ENCODE assay signal across 13 cellular contexts in genomic region chr7:142856565-142857245, GRCh38. TPM values are rescaled to one million over a fixed set of nuclear protein-coding genes. Genes with fewer than 3 reads are reported as not detected.
DNase-seq lines count a peak whose midpoint lies in the region; ATAC-seq, FAIRE-seq and TF ChIP-seq lines count a peak whose summit lies in the region.
"Had no signal": no experiment of that assay in that cellular context is flagged by ENCODE, and none has a peak within 500 bp of the region (broad histone marks: within the 10 kb centered on the region; RNA-seq: fewer than 3 reads in every experiment).

No MANE protein-coding gene starts in this region.

- no peaks in the 10 kb centered on the region; the same call in 1 of the 2 replicates for H4K20me1 ChIP-seq in K562 (replicated peaks; ENCODE audit: control insufficient read depth, insufficient read depth, low read length)

- TF ChIP-seq RAD21 in K562 (CRISPR knock-in tag; conservative IDR thresholded peaks at IDR 0.05 in 1 of 2, IDR thresholded peaks at IDR 0.05 in 1 of 2): no peak

- H3K9me3 ChIP-seq in K562 (replicated peaks; ENCODE audit: control insufficient read depth, insufficient read depth, low read depth, low read length) (no peaks in the 10 kb centered on the region), vagina (no peaks in the 10 kb centered on the region)

- H3K36me3 ChIP-seq in K562 (ENCODE audit: control insufficient read depth, insufficient read depth, low read length): no peaks in the 10 kb centered on the region
- H3K36me3 ChIP-seq in vagina: no peaks in the 10 kb centered on the region

- no peak overlapping the region for H2AFZ ChIP-seq in K562 (ENCODE audit: low read depth, low read length)

- H3K4me1 Mint-ChIP-seq in activated naive CD4-positive, alpha-beta T cell treated with anti-CD3 and anti-CD28 coated beads, Interleukin-2, amount 50 U/mL, for 24 hours: peaks cover 41% of the 10 kb centered on the region
- peaks cover 10 to 16% of the 10 kb centered on the region in 2 donors for H3K4me1 Mint-ChIP-seq in natural killer cell

- H3K4me3 ChIP-seq in K562: no peak overlapping the region
- H3K4me3 ChIP-seq in vagina: peak overlapping the region; percentile 82 to 87

- H3K9ac ChIP-seq in K562 (ENCODE audit: insufficient read depth in 1 of 2, low read depth in 2 of 2, low read length in 2 of 2): no peak overlapping the region

- no peak for DNase-seq in activated naive CD4-positive, alpha-beta T cell treated with anti-CD3 and anti-CD28 coated beads, Interleukin-2, amount 50 U/mL, for 16 hours
- DNase-seq in K562 (ENCODE audit: extremely low read depth in 1 of 4, low spot score in 3 of 4) (no peak), natural killer cell (no peak), vagina (ENCODE audit: extremely low spot score in 2 of 2) (no peak), MV-4-11 (lab: John Stamatoyannopoulos, UW) (no peak), NCI-H1105 (lab: John Stamatoyannopoulos, UW) (no peak)
- DNase-seq: H9; NCI-H1092; NCI-H510A treated with DMSO at 0.1 percent for 48 hours; stimulated activated CD8-positive, alpha-beta memory T cell treated with anti-CD3 and anti-CD28 coated beads, Interleukin-4, amount 100 ng/mL, for 48 hours had no signal

- intact Hi-C loops in K562 (cut with micrococcal nuclease) (no loop called here), natural killer cell (cut with micrococcal nuclease) (no loop called here), vagina (cut with DNase I) (loop anchor here (10.0 kb wide), 1 partner anchor 358 kb away; no protein-coding TSS in a partner anchor)

- ATAC-seq in K562: no peak
- no peak for ATAC-seq in natural killer cell
- no peak for ATAC-seq in HG03354 (IDR thresholded peaks at IDR 0.05; ENCODE audit: poor library complexity, severe bottlenecking, unreplicated experiment)

- H3K4me2 ChIP-seq in K562 (ENCODE audit: insufficient read depth, low read length): peak overlapping the region; percentile 66; the same call in 1 of the 2 replicates

- no peaks in the 10 kb centered on the region for H3K9me1 ChIP-seq in K562 (ENCODE audit: control insufficient read depth, insufficient read depth, low read length)

- H3K27ac ChIP-seq in K562 (ENCODE audit: extremely low read depth, low read depth, low read length) (no peak overlapping the region), vagina (peak overlapping the region; percentile 88)

- peak overlapping the region; percentile 73 for H3K27ac Mint-ChIP-seq in activated naive CD4-positive, alpha-beta T cell treated with anti-CD3 and anti-CD28 coated beads, Interleukin-2, amount 50 U/mL, for 24 hours
- no peak overlapping the region for H3K27ac Mint-ChIP-seq in natural killer cell
- H3K27ac Mint-ChIP-seq: H9 had no signal

- H3K36me3 Mint-ChIP-seq in activated naive CD4-positive, alpha-beta T cell treated with anti-CD3 and anti-CD28 coated beads, Interleukin-2, amount 50 U/mL, for 24 hours: no peaks in the 10 kb centered on the region
- H3K36me3 Mint-ChIP-seq in natural killer cell: no peaks in the 10 kb centered on the region

- H3K9me3 Mint-ChIP-seq in activated naive CD4-positive, alpha-beta T cell treated with anti-CD3 and anti-CD28 coated beads, Interleukin-2, amount 50 U/mL, for 24 hours: no peaks in the 10 kb centered on the region
- no peaks in the 10 kb centered on the region for H3K9me3 Mint-ChIP-seq in natural killer cell
- H3K9me3 Mint-ChIP-seq: H9 had no signal

- FAIRE-seq in K562 (lab: Jason Lieb, UNC): no peak
- FAIRE-seq: GM18507 had no signal

- POLR2A ChIA-PET in K562 (lab: Yijun Ruan, JAX): no interaction called here

- TF ChIP-seq EP300 in K562 (IDR thresholded peaks at IDR 0.05; ENCODE audit: low read length): no peak

- H3K27me3 ChIP-seq in K562 (ENCODE audit: control insufficient read depth in 2 of 2, insufficient read depth in 2 of 2, low read length in 2 of 2): peaks cover 6 to 30% of the 10 kb centered on the region in 2 experiments; a peak in 4 of 5 replicates
- no peaks in the 10 kb centered on the region for H3K27me3 ChIP-seq in vagina

- peak overlapping the region; percentile 70 for H3K4me3 Mint-ChIP-seq in activated naive CD4-positive, alpha-beta T cell treated with anti-CD3 and anti-CD28 coated beads, Interleukin-2, amount 50 U/mL, for 24 hours
- H3K4me3 Mint-ChIP-seq in natural killer cell: peak overlapping the region; percentile 7

- TF ChIP-seq POLR2A in K562 (conservative IDR thresholded peaks at IDR 0.05): no peak
- TF ChIP-seq POLR2A in vagina (IDR thresholded peaks at IDR 0.05): no peak

- H3K79me2 ChIP-seq in K562 (ENCODE audit: control insufficient read depth, insufficient read depth, low read length): no peaks in the 10 kb centered on the region

- no peaks in the 10 kb centered on the region for H3K27me3 Mint-ChIP-seq in activated naive CD4-positive, alpha-beta T cell treated with anti-CD3 and anti-CD28 coated beads, Interleukin-2, amount 50 U/mL, for 24 hours
- peaks cover 0 to 2% of the 10 kb centered on the region in 2 donors for H3K27me3 Mint-ChIP-seq in natural killer cell (ENCODE audit: low read depth in 2 of 2)

- no TSS peak for BruUV-seq in K562 (replicated peaks; lab: Mats Ljungman, UMichigan)

- H3K4me1 ChIP-seq in K562 (replicated peaks in 1 of 2; ENCODE audit: control insufficient read depth in 2 of 2, insufficient read depth in 2 of 2, low read length in 2 of 2): peaks cover 12 to 16% of the 10 kb centered on the region in 2 experiments; a peak in 4 of 5 replicates
- peaks cover 51% of the 10 kb centered on the region for H3K4me1 ChIP-seq in vagina

- in situ Hi-C loops in K562 (cut with MboI): loop anchor here (5.0 kb wide), 1 partner anchor 366 kb away; the partner anchor contains the start of gene TAS2R40

- 35% methylated on average over 7 of the region's 7 CpGs for WGBS in K562 (ENCODE audit: insufficient coverage, low coverage, missing lambda C conversion rate)

- CTCF ChIA-PET in K562 (lab: Yijun Ruan, JAX; ENCODE audit: low intra/inter-chr PET ratio): interaction anchor here (0.8 kb wide), 1 partner anchor 147 kb away, joined by 3 read pairs; no protein-coding TSS in a partner anchor

- TF ChIP-seq CTCF in K562 (IDR thresholded peaks at IDR 0.05 in 2 of 3, conservative IDR thresholded peaks at IDR 0.05 in 1 of 3; ENCODE audit: insufficient read depth in 2 of 3, low read depth in 1 of 3, low read length in 3 of 3) (no peak), natural killer cell (IDR thresholded peaks at IDR 0.05) (no peak), vagina (IDR thresholded peaks at IDR 0.05) (no peak)

TF ChIP-seq in K562, 482 proteins besides CTCF, POLR2A, EP300 and RAD21 (continues in another document):
- TF ChIP-seq MCM3 (IDR thresholded peaks at IDR 0.05) (no peak), CHD1 (IDR thresholded peaks at IDR 0.05; ENCODE audit: low read length) (no peak), FOSL1 (tag; conservative IDR thresholded peaks at IDR 0.05) (no peak)
- TF ChIP-seq, protein P1, sequence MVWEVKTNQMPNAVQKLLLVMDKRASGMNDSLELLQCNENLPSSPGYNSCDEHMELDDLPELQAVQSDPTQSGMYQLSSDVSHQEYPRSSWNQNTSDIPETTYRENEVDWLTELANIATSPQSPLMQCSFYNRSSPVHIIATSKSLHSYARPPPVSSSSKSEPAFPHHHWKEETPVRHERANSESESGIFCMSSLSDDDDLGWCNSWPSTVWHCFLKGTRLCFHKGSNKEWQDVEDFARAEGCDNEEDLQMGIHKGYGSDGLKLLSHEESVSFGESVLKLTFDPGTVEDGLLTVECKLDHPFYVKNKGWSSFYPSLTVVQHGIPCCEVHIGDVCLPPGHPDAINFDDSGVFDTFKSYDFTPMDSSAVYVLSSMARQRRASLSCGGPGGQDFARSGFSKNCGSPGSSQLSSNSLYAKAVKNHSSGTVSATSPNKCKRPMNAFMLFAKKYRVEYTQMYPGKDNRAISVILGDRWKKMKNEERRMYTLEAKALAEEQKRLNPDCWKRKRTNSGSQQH (CRISPR knock-in tag; IDR thresholded peaks at IDR 0.05): no peak

RNA-seq across cellular contexts. Expression of gene EPHB6, which starts 1.8 kb away (rescaled TPM):
- total RNA-seq in K562 (2011; cell fraction: chromatin; rRNA removed; ENCODE audit: low replicate concordance): 81.3 and 499 TPM in 2 replicates
- total RNA-seq in K562 (2011; cell fraction: nucleolus; rRNA removed): 147 and 442 TPM in 2 replicates
- 112 and 171 TPM in 2 replicates for total RNA-seq in K562 (2011; cell fraction: nucleoplasm; rRNA removed)
- total RNA-seq in K562 (2014; rRNA removed) (10.4 and 11.3 TPM in 2 replicates), K562 (2014; rRNA removed; fragmentation: Illumina TruSeq; extraction: Trizol) (4.1 and 4.3 TPM in 2 replicates), K562 (2015; rRNA removed; fragmentation: Illumina TruSeq; extraction: Trizol) (1.5 and 2.1 TPM in 2 replicates), K562 (2021) (13.2 and 19.1 TPM in 2 replicates), natural killer cell (1 to 10 TPM; 2.3 to 6.8 (median 6.5) TPM), vagina (68.3 TPM)
- polyA plus RNA-seq in K562 (2011; rRNA removed) (108 and 123 TPM in 2 replicates), K562 (2014; fragmentation: Illumina TruSeq; extraction: Trizol) (7.6 and 10.7 TPM in 2 replicates), K562 (2014; fragmentation: Nextera tagmentation; extraction: Ambion mirVana) (1 to 10 TPM; 1.4 to 2.5 TPM), K562 (2014; rRNA removed) (12.0 and 16.3 TPM in 2 replicates)
- 99.6 and 191 TPM in 2 replicates for polyA plus RNA-seq in K562 (2011; cell fraction: cytosol; rRNA removed)
- polyA plus RNA-seq in K562 (2011; cell fraction: nucleus; rRNA removed): 516 and 1,081 TPM in 2 replicates
- 8.8 and 13.0 TPM in 2 replicates for polyA plus RNA-seq in K562 (2012)
- polyA minus RNA-seq in K562 (2011; rRNA and poly(A)+ RNA removed): 56.3 and 87.3 TPM in 2 replicates
- polyA minus RNA-seq in K562 (2011; cell fraction: cytosol; rRNA and poly(A)+ RNA removed): 119 and 124 TPM in 2 replicates
- 75.4 and 113 TPM in 2 replicates for polyA minus RNA-seq in K562 (2011; cell fraction: nucleus; rRNA and poly(A)+ RNA removed)

RNA-seq across cellular contexts. Expression of gene TRPV6, which starts 28.8 kb away (rescaled TPM):
- total RNA-seq in K562 (2011; cell fraction: chromatin; rRNA removed; ENCODE audit: low replicate concordance): 2.1 and 5.6 TPM in 2 replicates
- 3.2 and 3.3 TPM in 2 replicates for total RNA-seq in K562 (2011; cell fraction: nucleolus; rRNA removed)
- total RNA-seq in K562 (2011; cell fraction: nucleoplasm; rRNA removed): 2.2 and 2.7 TPM in 2 replicates
- 0.04 and 0.36 TPM in 2 replicates for total RNA-seq in K562 (2014; rRNA removed)
- total RNA-seq in K562 (2014; rRNA removed; fragmentation: Illumina TruSeq; extraction: Trizol): 0.11 and 0.51 TPM in 2 replicates
- total RNA-seq in K562 (2015; rRNA removed; fragmentation: Illumina TruSeq; extraction: Trizol): 0.04 and 0.11 TPM in 2 replicates
- total RNA-seq in K562 (2021): 0.18 and 0.81 TPM in 2 replicates
- 0.08 and 0.37 TPM in 2 replicates for polyA plus RNA-seq in K562 (2011; rRNA removed)
- polyA plus RNA-seq in K562 (2011; cell fraction: cytosol; rRNA removed): 0.19 and 0.33 TPM in 2 replicates
- polyA plus RNA-seq in K562 (2011; cell fraction: nucleus; rRNA removed): 3.7 and 4.0 TPM in 2 replicates
- polyA plus RNA-seq in K562 (2012): 0.59 and 13.5 TPM in 2 replicates
- polyA plus RNA-seq in K562 (2014; fragmentation: Illumina TruSeq; extraction: Trizol): 0.25 and 0.26 TPM in 2 replicates
- polyA plus RNA-seq in K562 (2014; fragmentation: Nextera tagmentation; extraction: Ambion mirVana): under 1 TPM; 0.04 to 0.06 TPM
- polyA plus RNA-seq in K562 (2014; rRNA removed): 0.22 and 0.32 TPM in 2 replicates
- polyA minus RNA-seq in K562 (2011; rRNA and poly(A)+ RNA removed): 0.36 and 0.46 TPM in 2 replicates
- not detected in 2 replicates for polyA minus RNA-seq in K562 (2011; cell fraction: cytosol; rRNA and poly(A)+ RNA removed)
- polyA minus RNA-seq in K562 (2011; cell fraction: nucleus; rRNA and poly(A)+ RNA removed): 0.89 and 0.94 TPM in 2 replicates
- not detected for total RNA-seq in natural killer cell
- total RNA-seq in vagina: 7.9 TPM
